Comparison of ENCODE assay signal across 27 cellular contexts in the genomic region with DNA sequence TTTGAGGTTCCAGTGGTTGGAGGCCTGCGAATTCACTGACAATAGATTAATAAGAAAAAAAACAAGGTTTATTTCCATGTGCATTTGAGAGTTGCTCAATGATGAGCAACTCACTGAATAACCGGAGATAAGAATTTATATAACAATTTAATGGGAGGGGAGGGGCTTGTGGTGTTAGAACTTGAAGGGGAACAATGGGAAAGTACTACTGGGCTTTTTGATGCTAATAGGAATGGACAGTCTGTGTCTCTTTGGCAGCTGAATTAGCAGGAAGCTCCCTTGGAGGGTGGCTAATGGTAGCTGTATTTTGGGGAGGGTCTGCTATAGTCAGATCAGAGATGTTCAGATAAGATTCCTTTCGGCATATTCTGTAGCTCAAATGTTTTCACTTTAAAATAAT.
"Had no signal": no experiment of that assay in that cellular context is flagged by ENCODE, and none has a peak within 500 bp of the region (broad histone marks: within the 10 kb centered on the region; RNA-seq: fewer than 3 reads in every experiment).

No MANE protein-coding gene starts in this region.

- H3K9ac ChIP-seq: neural progenitor cell, parathyroid adenoma had no signal

- H3K79me2 ChIP-seq: parathyroid adenoma had no signal

- H3K27ac Mint-ChIP-seq: mesothelial cell of epicardium; naive B cell; natural killer cell; nephron progenitor cell; neural progenitor cell; stimulated activated naive B cell treated with anti-CD40 and anti-IgM and Interleukin-4, amounts not matched to agents 10 μg/mL and 1 μg/mL and 100 μg/mL, for 72 hours had no signal

- H3K4me3 ChIP-seq: left ventricle myocardium inferior, lung, neural progenitor cell, psoas muscle, right atrium auricular region, right lobe of liver, skin epidermis, stomach, testis, thyroid gland, transverse colon, upper lobe of left lung had no signal

- ATAC-seq: natural killer cell; psoas muscle; right lobe of liver; stimulated activated naive B cell treated with anti-CD40 and anti-IgM and Interleukin-4, amounts not matched to agents 10 μg/mL and 1 μg/mL and 100 μg/mL, for 72 hours; stimulated activated naive CD8-positive, alpha-beta T cell treated with anti-CD3 and anti-CD28 coated beads, Interleukin-15, Interleukin-2, amounts not matched to agents 100 U/mL and 50 U/mL, for 24 hours had no signal

- H3K9me3 Mint-ChIP-seq: neural progenitor cell had no signal

- H3K27me3 Mint-ChIP-seq: naive B cell; stimulated activated naive B cell treated with anti-CD40 and anti-IgM and Interleukin-4, amounts not matched to agents 10 μg/mL and 1 μg/mL and 100 μg/mL, for 72 hours had no signal

- H3K9me3 ChIP-seq: neutrophil, psoas muscle, right atrium auricular region, right lobe of liver, testis, thyroid gland, transverse colon, upper lobe of left lung had no signal

- H3K4me1 Mint-ChIP-seq: mesothelial cell of epicardium, naive B cell, natural killer cell, nephron progenitor cell, neural progenitor cell had no signal

- H3K27ac ChIP-seq: left ventricle myocardium inferior, neural progenitor cell, neutrophil, parathyroid adenoma, psoas muscle, right atrium auricular region, right lobe of liver, skin epidermis, stomach, testis, thyroid gland, transverse colon, upper lobe of left lung had no signal

- H3K4me1 ChIP-seq: left ventricle myocardium inferior, neural progenitor cell, parathyroid adenoma, psoas muscle, right atrium auricular region, right lobe of liver, stomach, testis, thyroid gland, upper lobe of left lung had no signal

- DNase-seq: hypothalamus; islet precursor cell; left ventricle myocardium inferior; naive B cell; natural killer cell; nephron progenitor cell; occipital lobe; psoas muscle; right lobe of liver; stimulated activated CD4-positive, alpha-beta T cell treated with anti-CD3 and anti-CD28 coated beads, Interleukin-12 subunit alpha, Interleukin-12 subunit beta, amount 100 ng/mL, for 4 hours; stimulated activated CD4-positive, alpha-beta T cell treated with anti-CD3 and anti-CD28 coated beads, Interleukin-15, amount 100 ng/mL, for 24 hours; stimulated activated CD4-positive, alpha-beta T cell treated with anti-CD3 and anti-CD28 coated beads, Interleukin-2, amount 100 ng/mL, for 24 hours; stimulated activated CD4-positive, alpha-beta T cell treated with anti-CD3 and anti-CD28 coated beads, Interleukin-4, amount 100 ng/mL, for 1 hour; stimulated activated naive B cell treated with anti-CD40 and anti-IgM and Interleukin-4, amounts not matched to agents 10 μg/mL and 1 μg/mL and 100 μg/mL, for 72 hours; stimulated activated naive CD8-positive, alpha-beta T cell treated with anti-CD3 and anti-CD28 coated beads, Interleukin-15, Interleukin-2, amounts not matched to agents 100 U/mL and 50 U/mL, for 24 hours; stomach; testis; thyroid gland; transverse colon; upper lobe of left lung had no signal

- H3K4me2 ChIP-seq: neural progenitor cell had no signal

- H2AFZ ChIP-seq: neural progenitor cell, parathyroid adenoma had no signal

- H3K4me3 Mint-ChIP-seq: mesothelial cell of epicardium; naive B cell; natural killer cell; nephron progenitor cell; neural progenitor cell; stimulated activated naive B cell treated with anti-CD40 and anti-IgM and Interleukin-4, amounts not matched to agents 10 μg/mL and 1 μg/mL and 100 μg/mL, for 72 hours had no signal

- H3K36me3 Mint-ChIP-seq: natural killer cell, neural progenitor cell had no signal

- H3K36me3 ChIP-seq: left ventricle myocardium inferior, neural progenitor cell, neutrophil, right atrium auricular region, right lobe of liver, thyroid gland, transverse colon, upper lobe of left lung had no signal

- H3K27me3 ChIP-seq: neural progenitor cell, neutrophil, right atrium auricular region, right lobe of liver, stomach, testis, thyroid gland, transverse colon, upper lobe of left lung had no signal
